12 cellular contexts compared by ENCODE assay signal in genomic region chr2:218964041-218964771, GRCh38. TPM values are rescaled to one million over a fixed set of nuclear protein-coding genes. Genes with fewer than 3 reads are reported as not detected.
DNase-seq lines count a peak whose midpoint lies in the region; ATAC-seq, FAIRE-seq and TF ChIP-seq lines count a peak whose summit lies in the region.
"Had no signal": no experiment of that assay in that cellular context is flagged by ENCODE, and none has a peak within 500 bp of the region (broad histone marks: within the 10 kb centered on the region; RNA-seq: fewer than 3 reads in every experiment).

No MANE protein-coding gene starts in this region.

- no TSS peak for BruUV-seq in K562 (replicated peaks; lab: Mats Ljungman, UMichigan)

- H3K36me3 ChIP-seq in K562 (ENCODE audit: control insufficient read depth, insufficient read depth, low read length), result no peaks in the 10 kb centered on the region

- ATAC-seq in K562 (peak; percentile 17; the same call in 1 of the 3 replicates), GM21381 (IDR thresholded peaks at IDR 0.05; ENCODE audit: unreplicated experiment) (no peak)

- no peak for TF ChIP-seq POLR2A in K562 (conservative IDR thresholded peaks at IDR 0.05)

- no peaks in the 10 kb centered on the region for H3K9me1 ChIP-seq in K562 (ENCODE audit: control insufficient read depth, insufficient read depth, low read length)

- DNase-seq in DMS79 (lab: John Stamatoyannopoulos, UW) (peak; percentile 26), NCI-H146 treated with DMSO at 0.1 percent for 48 hours (lab: John Stamatoyannopoulos, UW; ENCODE audit: unreplicated experiment) (peak; percentile 37), K562 (ENCODE audit: extremely low read depth in 1 of 4, low spot score in 3 of 4) (peak; percentile 42 to 76 (median 48)), SKM-1 treated with dmso at 0.1 percent for 144 hours (lab: John Stamatoyannopoulos, UW; ENCODE audit: unreplicated experiment) (no peak), NOMO-1 treated with dmso at 0.1 percent for 144 hours (lab: John Stamatoyannopoulos, UW; ENCODE audit: unreplicated experiment) (no peak), NCI-H1694 (lab: John Stamatoyannopoulos, UW) (no peak)
- DNase-seq: cerebellar nuclear complex, naive B cell had no signal

- TF ChIP-seq EP300 in K562 (IDR thresholded peaks at IDR 0.05; ENCODE audit: low read length), result peak; percentile 37; the same call in 1 of the 2 replicates

- POLR2A ChIA-PET in K562 (lab: Yijun Ruan, JAX), result interaction anchor here (0.6 to 0.9 kb wide), 2 partner anchors 13 to 104 kb away, joined by 3 to 4 read pairs; no protein-coding TSS in a partner anchor

- H3K4me3 Mint-ChIP-seq in nephron, result peak overlapping the region; percentile 78 to 82 (median 81)

- no peak for FAIRE-seq in K562 (lab: Jason Lieb, UNC)
- FAIRE-seq: TTC549 had no signal

- H3K27me3 Mint-ChIP-seq in nephron (ENCODE audit: low read depth), result peaks cover 86% of the 10 kb centered on the region

- CTCF ChIA-PET in K562 (lab: Yijun Ruan, JAX; ENCODE audit: low intra/inter-chr PET ratio), result no interaction called here

- no peak overlapping the region for H3K9ac ChIP-seq in K562 (ENCODE audit: insufficient read depth in 1 of 2, low read depth in 2 of 2, low read length in 2 of 2)

- H3K9me3 Mint-ChIP-seq in nephron, result no peaks in the 10 kb centered on the region

- WGBS in K562 (ENCODE audit: insufficient coverage, low coverage, missing lambda C conversion rate), result 2% methylated on average over 4 of the region's 5 CpGs

- H2AFZ ChIP-seq in K562 (ENCODE audit: low read depth, low read length), result peak overlapping the region; percentile 32; the same call in 1 of the 2 replicates

- H4K20me1 ChIP-seq in K562 (replicated peaks; ENCODE audit: control insufficient read depth, insufficient read depth, low read length), result no peaks in the 10 kb centered on the region

- H3K79me2 ChIP-seq in K562 (ENCODE audit: control insufficient read depth, insufficient read depth, low read length), result no peaks in the 10 kb centered on the region

- H3K4me3 ChIP-seq in K562, result no peak overlapping the region

- no peak overlapping the region for H3K27ac ChIP-seq in K562 (ENCODE audit: extremely low read depth, low read depth, low read length)
- H3K27ac ChIP-seq: HL-60 had no signal

- TF ChIP-seq RAD21 in K562 (CRISPR knock-in tag; conservative IDR thresholded peaks at IDR 0.05 in 1 of 2, IDR thresholded peaks at IDR 0.05 in 1 of 2), result no peak

- H3K27ac Mint-ChIP-seq in nephron, result peak overlapping the region in 1 of 3 experiments; percentile 62

- H3K4me1 ChIP-seq in K562 (replicated peaks in 1 of 2; ENCODE audit: control insufficient read depth in 2 of 2, insufficient read depth in 2 of 2, low read length in 2 of 2), result peaks cover 11 to 26% of the 10 kb centered on the region in 2 experiments; a peak in 4 of 5 replicates

- in situ Hi-C loops in K562 (cut with MboI), result no loop called here

- intact Hi-C loops in K562 (cut with micrococcal nuclease), result loop anchor here (5.0 kb wide), 1 partner anchor 57 kb away; no protein-coding TSS in a partner anchor

- H3K9me3 ChIP-seq in K562 (replicated peaks; ENCODE audit: control insufficient read depth, insufficient read depth, low read depth, low read length), result no peaks in the 10 kb centered on the region

- TF ChIP-seq CTCF in K562 (IDR thresholded peaks at IDR 0.05 in 2 of 3, conservative IDR thresholded peaks at IDR 0.05 in 1 of 3; ENCODE audit: insufficient read depth in 2 of 3, low read depth in 1 of 3, low read length in 3 of 3) (no peak), nephron (IDR thresholded peaks at IDR 0.05; ENCODE audit: unreplicated experiment in 3 of 3) (no peak)

- peak overlapping the region; percentile 44 for H3K4me2 ChIP-seq in K562 (ENCODE audit: insufficient read depth, low read length)

- H3K4me1 Mint-ChIP-seq in nephron, result peaks cover 29% of the 10 kb centered on the region

- no peaks in the 10 kb centered on the region for H3K36me3 Mint-ChIP-seq in nephron (ENCODE audit: low read depth)

- peaks cover 7 to 18% of the 10 kb centered on the region in 2 experiments; a peak in 4 of 5 replicates for H3K27me3 ChIP-seq in K562 (ENCODE audit: control insufficient read depth in 2 of 2, insufficient read depth in 2 of 2, low read length in 2 of 2)

TF ChIP-seq in K562, 482 proteins besides CTCF, POLR2A, EP300 and RAD21 (continues in another document):
- TF ChIP-seq TARDBP (IDR thresholded peaks at IDR 0.05) (no peak), ZNF174 (CRISPR knock-in tag; IDR thresholded peaks at IDR 0.05) (no peak), NCOA4 (IDR thresholded peaks at IDR 0.05; ENCODE audit: partially characterized antibody) (no peak), MIER1 (IDR thresholded peaks at IDR 0.05; ENCODE audit: low read depth) (no peak)

RNA-seq across cellular contexts. Expression of gene CDK5R2, which starts 4.7 kb away (rescaled TPM):
- total RNA-seq in K562 (2011; cell fraction: chromatin; rRNA removed; ENCODE audit: low replicate concordance), result 0.12 TPM in 1 of 2 replicates, not detected in the other
- not detected in 2 replicates for total RNA-seq in K562 (2011; cell fraction: nucleolus; rRNA removed)
- 0.22 and 0.38 TPM in 2 replicates for total RNA-seq in K562 (2011; cell fraction: nucleoplasm; rRNA removed)
- total RNA-seq in K562 (2014; rRNA removed) (not detected in 2 replicates), K562 (2014; rRNA removed; fragmentation: Illumina TruSeq; extraction: Trizol) (not detected in 2 replicates), K562 (2015; rRNA removed; fragmentation: Illumina TruSeq; extraction: Trizol) (not detected in 2 replicates), K562 (2021) (0.09 TPM in 1 of 2 replicates, not detected in the other)
- polyA plus RNA-seq in K562 (2011; rRNA removed) (not detected in 2 replicates), K562 (2014; fragmentation: Illumina TruSeq; extraction: Trizol) (not detected in 2 replicates), K562 (2014; fragmentation: Nextera tagmentation; extraction: Ambion mirVana) (not detected), K562 (2014; rRNA removed) (not detected in 2 replicates)
- 0.03 and 0.04 TPM in 2 replicates for polyA plus RNA-seq in K562 (2011; cell fraction: cytosol; rRNA removed)
- 0.08 and 0.17 TPM in 2 replicates for polyA plus RNA-seq in K562 (2011; cell fraction: nucleus; rRNA removed)
- polyA plus RNA-seq in K562 (2012), result 0.03 and 0.08 TPM in 2 replicates
- polyA minus RNA-seq in K562 (2011; rRNA and poly(A)+ RNA removed), result 0.09 and 0.11 TPM in 2 replicates
- polyA minus RNA-seq in K562 (2011; cell fraction: cytosol; rRNA and poly(A)+ RNA removed), result not detected in 2 replicates
- 0.13 and 0.22 TPM in 2 replicates for polyA minus RNA-seq in K562 (2011; cell fraction: nucleus; rRNA and poly(A)+ RNA removed)

RNA-seq across cellular contexts. Expression of gene FEV, which starts 20.8 kb away (rescaled TPM):
- 0.51 TPM in 1 of 2 replicates, not detected in the other for total RNA-seq in K562 (2011; cell fraction: chromatin; rRNA removed; ENCODE audit: low replicate concordance)
- total RNA-seq in K562 (2011; cell fraction: nucleolus; rRNA removed), result 0.17 TPM in 1 of 2 replicates, not detected in the other
- 0.38 TPM in 1 of 2 replicates, not detected in the other for total RNA-seq in K562 (2011; cell fraction: nucleoplasm; rRNA removed)
- total RNA-seq in K562 (2014; rRNA removed) (0.45 and 0.57 TPM in 2 replicates), K562 (2014; rRNA removed; fragmentation: Illumina TruSeq; extraction: Trizol) (0.29 TPM in 1 of 2 replicates, not detected in the other), K562 (2015; rRNA removed; fragmentation: Illumina TruSeq; extraction: Trizol) (0.36 and 0.49 TPM in 2 replicates), K562 (2021) (1.6 and 2.4 TPM in 2 replicates)
- polyA plus RNA-seq in K562 (2011; rRNA removed) (1.1 TPM in 2 replicates), K562 (2014; fragmentation: Illumina TruSeq; extraction: Trizol) (0.79 and 0.83 TPM in 2 replicates), K562 (2014; fragmentation: Nextera tagmentation; extraction: Ambion mirVana) (under 1 TPM; 0.08 to 0.14 TPM), K562 (2014; rRNA removed) (0.78 and 1.7 TPM in 2 replicates)
- polyA plus RNA-seq in K562 (2011; cell fraction: cytosol; rRNA removed), result 1.0 and 5.2 TPM in 2 replicates
- 1.5 and 5.2 TPM in 2 replicates for polyA plus RNA-seq in K562 (2011; cell fraction: nucleus; rRNA removed)
- 5.2 and 7.5 TPM in 2 replicates for polyA plus RNA-seq in K562 (2012)
- 0.27 and 0.81 TPM in 2 replicates for polyA minus RNA-seq in K562 (2011; rRNA and poly(A)+ RNA removed)
- polyA minus RNA-seq in K562 (2011; cell fraction: cytosol; rRNA and poly(A)+ RNA removed), result 2.3 and 4.0 TPM in 2 replicates
- 0.33 and 0.94 TPM in 2 replicates for polyA minus RNA-seq in K562 (2011; cell fraction: nucleus; rRNA and poly(A)+ RNA removed)

RNA-seq across cellular contexts. Expression of gene CRYBA2, which starts 29.0 kb away (rescaled TPM):
- 1.6 TPM in 1 of 2 replicates, not detected in the other for total RNA-seq in K562 (2011; cell fraction: chromatin; rRNA removed; ENCODE audit: low replicate concordance)
- 1.0 TPM in 1 of 2 replicates, not detected in the other for total RNA-seq in K562 (2011; cell fraction: nucleolus; rRNA removed)
- 0.81 TPM in 1 of 2 replicates, not detected in the other for total RNA-seq in K562 (2011; cell fraction: nucleoplasm; rRNA removed)
- total RNA-seq in K562 (2014; rRNA removed) (0.73 TPM in 1 of 2 replicates, not detected in the other), K562 (2014; rRNA removed; fragmentation: Illumina TruSeq; extraction: Trizol) (not detected in 2 replicates), K562 (2015; rRNA removed; fragmentation: Illumina TruSeq; extraction: Trizol) (0.72 and 0.75 TPM in 2 replicates), K562 (2021) (0.51 and 0.81 TPM in 2 replicates)
- polyA plus RNA-seq in K562 (2011; rRNA removed) (0.23 and 1.8 TPM in 2 replicates), K562 (2014; fragmentation: Illumina TruSeq; extraction: Trizol) (not detected in 2 replicates), K562 (2014; fragmentation: Nextera tagmentation; extraction: Ambion mirVana) (under 1 TPM in 1 of 2 experiments, not detected in 1; 0.11 TPM), K562 (2014; rRNA removed) (not detected in 2 replicates)
- 0.62 and 9.2 TPM in 2 replicates for polyA plus RNA-seq in K562 (2011; cell fraction: cytosol; rRNA removed)
- polyA plus RNA-seq in K562 (2011; cell fraction: nucleus; rRNA removed), result 1.7 and 14.2 TPM in 2 replicates
- polyA plus RNA-seq in K562 (2012), result 0.75 and 1.6 TPM in 2 replicates
- polyA minus RNA-seq in K562 (2011; rRNA and poly(A)+ RNA removed), result 0.91 TPM in 1 of 2 replicates, not detected in the other
- 2.6 TPM in 1 of 2 replicates, not detected in the other for polyA minus RNA-seq in K562 (2011; cell fraction: cytosol; rRNA and poly(A)+ RNA removed)
- polyA minus RNA-seq in K562 (2011; cell fraction: nucleus; rRNA and poly(A)+ RNA removed), result 0.67 TPM in 1 of 2 replicates, not detected in the other

Comparison
In these comparisons a context has a peak if more than half of its experiments do, and no peak if none do; other contexts are left out.
1. DNase-seq: peak in DMS79 (single experiment), NCI-H146 treated with DMSO at 0.1 percent for 48 hours (single experiment) and K562 (4 of 4); none in SKM-1 treated with dmso at 0.1 percent for 144 hours (single experiment), NOMO-1 treated with dmso at 0.1 percent for 144 hours (single experiment) and NCI-H1694 (single experiment).